In genomic region chr1:117820096-117820495, GRCh38 we compare ENCODE assay signal across 21 cellular contexts.
DNase-seq lines count a peak whose midpoint lies in the region; ATAC-seq and TF ChIP-seq lines count a peak whose summit lies in the region.
"Had no signal": no experiment of that assay in that cellular context is flagged by ENCODE, and none has a peak within 500 bp of the region (broad histone marks: within the 10 kb centered on the region; RNA-seq: fewer than 3 reads in every experiment).

No MANE protein-coding gene starts in this region.

- ATAC-seq in psoas muscle (no peak), HG03457 (IDR thresholded peaks at IDR 0.05; ENCODE audit: unreplicated experiment) (no peak), GM18909 (IDR thresholded peaks at IDR 0.05; ENCODE audit: poor library complexity, unreplicated experiment) (no peak)
- ATAC-seq: PC-3 had no signal

- peak; percentile 10 for DNase-seq in DMS 273 (lab: John Stamatoyannopoulos, UW; ENCODE audit: unreplicated experiment)
- no peak for DNase-seq in DMS 273 treated with DMSO at 0.1 percent for 48 hours (lab: John Stamatoyannopoulos, UW)
- no peak for DNase-seq in ascending aorta (ENCODE audit: low spot score in 2 of 2)
- no peak for DNase-seq in psoas muscle
- DNase-seq in tibial artery: no peak
- no peak for DNase-seq in T-helper 1 cell
- DNase-seq: DMS53; GOT3; MM.1S; NCI-H2081; NCI-H226; NCI-H510A treated with DMSO at 0.1 percent for 48 hours; NCI-H748 treated with DMSO at 0.1 percent for 48 hours; NK-92 treated with Interleukin-12 subunit alpha and Interleukin-12 subunit beta, amount 100 ng/mL, for 24 hours; PC-3 had no signal

- no peak overlapping the region for H3K4me3 ChIP-seq in ascending aorta
- H3K4me3 ChIP-seq in psoas muscle: peak overlapping the region; percentile 32
- no peak overlapping the region for H3K4me3 ChIP-seq in tibial artery
- H3K4me3 ChIP-seq: HAP-1 had no signal

- 26 to 65% (median 55%) methylated on average over 2 of the region's 2 CpGs for WGBS in psoas muscle, 3 donors

- H3K4me1 ChIP-seq in ascending aorta: peaks cover 5 to 31% of the 10 kb centered on the region in 2 donors
- peaks cover 14% of the 10 kb centered on the region for H3K4me1 ChIP-seq in psoas muscle
- H3K4me1 ChIP-seq in tibial artery: peaks cover 0 to 49% (median 32%) of the 10 kb centered on the region in 4 donors
- H3K4me1 ChIP-seq: HAP-1 had no signal

- H3K36me3 ChIP-seq in ascending aorta (no peaks in the 10 kb centered on the region), psoas muscle (ENCODE audit: insufficient read depth in 1 of 2, low read depth in 1 of 2) (no peaks in the 10 kb centered on the region), tibial artery (no peaks in the 10 kb centered on the region)
- H3K36me3 ChIP-seq: HAP-1 had no signal

- no peak for TF ChIP-seq CTCF in ascending aorta (IDR thresholded peaks at IDR 0.05)
- no peak for TF ChIP-seq CTCF in psoas muscle (IDR thresholded peaks at IDR 0.05)
- TF ChIP-seq CTCF in tibial artery (IDR thresholded peaks at IDR 0.05): no peak

- H3K27ac ChIP-seq in ascending aorta: peak overlapping the region; percentile 29 to 53
- peak overlapping the region; percentile 78 for H3K27ac ChIP-seq in psoas muscle
- peak overlapping the region; percentile 56 to 70 for H3K27ac ChIP-seq in tibial artery
- H3K27ac ChIP-seq: 22Rv1, KMS-11 had no signal

- H3K9me3 ChIP-seq in ascending aorta (no peaks in the 10 kb centered on the region), psoas muscle (no peaks in the 10 kb centered on the region), tibial artery (no peaks in the 10 kb centered on the region)
- H3K9me3 ChIP-seq: HAP-1, SK-N-SH had no signal

- intact Hi-C loops in ascending aorta (cut with DNase I): loop anchor here (5.0 kb wide), 2 partner anchors 123 to 143 kb away; no protein-coding TSS in a partner anchor
- intact Hi-C loops in psoas muscle (cut with DNase I): no loop called here
- intact Hi-C loops in tibial artery (cut with DNase I; ENCODE audit: low total_unique reads): no loop called here

- H3K27me3 ChIP-seq in ascending aorta (no peaks in the 10 kb centered on the region), psoas muscle (ENCODE audit: insufficient read depth in 3 of 3, low read length in 2 of 3) (no peaks in the 10 kb centered on the region), tibial artery (no peaks in the 10 kb centered on the region)
